ENCODE assay signal across 2 cellular contexts in the genomic region with DNA sequence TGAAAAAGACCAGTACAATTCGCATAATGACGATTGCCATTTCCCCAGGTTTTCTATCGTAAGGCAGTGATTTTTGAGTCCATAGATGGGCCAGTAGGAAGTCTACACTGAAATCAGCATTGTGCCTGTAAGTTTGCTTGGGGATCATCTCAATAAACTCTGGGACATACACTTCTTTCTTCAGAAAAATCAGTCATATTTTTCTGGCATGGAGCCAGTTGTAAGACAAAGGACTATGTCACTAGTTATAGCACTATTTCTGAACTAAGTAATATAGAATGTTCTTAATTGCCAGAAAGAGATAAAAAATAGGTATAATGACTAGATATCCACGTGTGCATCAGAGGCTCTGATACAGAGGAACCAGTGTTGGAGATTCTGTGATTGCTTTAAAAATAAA.
TF ChIP-seq lines count a peak whose summit lies in the region.

No MANE protein-coding gene starts in this region.

TF ChIP-seq in HepG2, 621 proteins besides CTCF, POLR2A, EP300 and RAD21:
- TF ChIP-seq CHD4 (IDR thresholded peaks at IDR 0.05; ENCODE audit: borderline replicate concordance, low read length) (no peak), LCORL (IDR thresholded peaks at IDR 0.05) (peak; percentile 65; the same call in 1 of the 2 replicates), LCORL (CRISPR knock-in tag; IDR thresholded peaks at IDR 0.05) (no peak), POGZ (CRISPR knock-in tag; IDR thresholded peaks at IDR 0.05) (no peak)
TF ChIP-seq in HepG2: peak in this region for 1.

TF ChIP-seq in K562, 482 proteins besides CTCF, POLR2A, EP300 and RAD21 (continued from another document):
- TF ChIP-seq PHF8 (IDR thresholded peaks at IDR 0.05; ENCODE audit: borderline replicate concordance, low read length) (no peak), LCOR (CRISPR knock-in tag; IDR thresholded peaks at IDR 0.05) (no peak), POLR3A (IDR thresholded peaks at IDR 0.05; ENCODE audit: borderline replicate concordance, extremely low read depth, insufficient read depth, insufficient read length) (no peak), NFIC (IDR thresholded peaks at IDR 0.05) (peak; percentile 90), GATAD2B (IDR thresholded peaks at IDR 0.05; ENCODE audit: borderline replicate concordance) (no peak), EP400 (IDR thresholded peaks at IDR 0.05) (no peak), MEF2A (IDR thresholded peaks at IDR 0.05; ENCODE audit: control insufficient read depth, low read depth, low read length) (no peak), NFYB (IDR thresholded peaks at IDR 0.05; ENCODE audit: extremely low read depth, insufficient read length) (no peak), SMAD3 (CRISPR knock-in tag; conservative IDR thresholded peaks at IDR 0.05) (no peak), CBX1 (IDR thresholded peaks at IDR 0.05; ENCODE audit: low read depth) (no peak), NFIX (CRISPR knock-in tag; IDR thresholded peaks at IDR 0.05; ENCODE audit: low read depth) (peak; percentile 57; the same call in 1 of the 2 replicates), ZNF583 (CRISPR knock-in tag; IDR thresholded peaks at IDR 0.05) (no peak), POLR2B (IDR thresholded peaks at IDR 0.05; ENCODE audit: low read depth, partially characterized antibody) (no peak)
- TF ChIP-seq, protein P1, sequence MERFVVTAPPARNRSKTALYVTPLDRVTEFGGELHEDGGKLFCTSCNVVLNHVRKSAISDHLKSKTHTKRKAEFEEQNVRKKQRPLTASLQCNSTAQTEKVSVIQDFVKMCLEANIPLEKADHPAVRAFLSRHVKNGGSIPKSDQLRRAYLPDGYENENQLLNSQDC (CRISPR knock-in tag; IDR thresholded peaks at IDR 0.05): no peak
